In genomic region chr2:165402142-165402541, GRCh38 we compare ENCODE assay signal across 24 cellular contexts.
A peak's percentile ranks its signal among the peaks of the same experiment; 100 is the strongest.
DNase-seq lines count a peak whose midpoint lies in the region; ATAC-seq, FAIRE-seq and TF ChIP-seq lines count a peak whose summit lies in the region.
"Had no signal": no experiment of that assay in that cellular context is flagged by ENCODE, and none has a peak within 500 bp of the region (broad histone marks: within the 10 kb centered on the region; RNA-seq: fewer than 3 reads in every experiment).

No MANE protein-coding gene starts in this region.

- H3K9me3 Mint-ChIP-seq in activated T-helper 1 cell treated with anti-CD3 and anti-CD28 coated beads, Interleukin-12 subunit alpha, Interleukin-12 subunit beta, Interleukin-2, Interleukin-4 antibody, amounts not matched to agents 30 ng/mL and 10 ng/mL and 1 ng/mL, durations not matched to agents 14 hours and 24 hours and 36 hours, result no peaks in the 10 kb centered on the region
- H3K9me3 Mint-ChIP-seq in T-helper 2 cell treated with Interferon-gamma antibody and Interleukin-4, amounts not matched to agents 5 μg/mL and 100 μg/mL, for 36 hours, result no peaks in the 10 kb centered on the region

- H3K79me2 ChIP-seq in HepG2 (ENCODE audit: insufficient read depth, low read length), result no peaks in the 10 kb centered on the region

- peaks cover 28% of the 10 kb centered on the region for H3K27me3 Mint-ChIP-seq in activated T-helper 1 cell treated with anti-CD3 and anti-CD28 coated beads, Interleukin-12 subunit alpha, Interleukin-12 subunit beta, Interleukin-2, Interleukin-4 antibody, amounts not matched to agents 30 ng/mL and 10 ng/mL and 1 ng/mL, durations not matched to agents 14 hours and 24 hours and 36 hours (ENCODE audit: insufficient read depth)
- H3K27me3 Mint-ChIP-seq in T-helper 2 cell treated with Interferon-gamma antibody and Interleukin-4, amounts not matched to agents 5 μg/mL and 100 μg/mL, for 36 hours (ENCODE audit: low read depth), result peaks cover 30% of the 10 kb centered on the region

- TF ChIP-seq EP300 in HepG2 (IDR thresholded peaks at IDR 0.05; ENCODE audit: low read depth in 2 of 2, low read length in 2 of 2) (no peak), HepG2 (CRISPR knock-in tag; IDR thresholded peaks at IDR 0.05; ENCODE audit: borderline replicate concordance) (no peak)

- H4K20me1 ChIP-seq in HepG2 (ENCODE audit: insufficient read depth, low read length), result no peaks in the 10 kb centered on the region

- no peak for TF ChIP-seq RAD21 in HepG2 (CRISPR knock-in tag; IDR thresholded peaks at IDR 0.05)

- TF ChIP-seq POLR2A in HepG2 (IDR thresholded peaks at IDR 0.05; ENCODE audit: insufficient read depth in 1 of 2, low read depth in 2 of 2, low read length in 2 of 2), result no peak
- TF ChIP-seq POLR2A in right lobe of liver (IDR thresholded peaks at IDR 0.05), result no peak

- no TSS peak for BruUV-seq in HepG2 (replicated peaks; lab: Mats Ljungman, UMichigan)

- WGBS in HepG2 (ENCODE audit: low lambda C conversion rate), result 1% methylated on average over 3 of the region's 3 CpGs
- WGBS in right lobe of liver (ENCODE audit: insufficient coverage, low coverage, low lambda C conversion rate, missing lambda C conversion rate), result 44% methylated on average over 3 of the region's 3 CpGs

- H3K4me3 Mint-ChIP-seq in activated T-helper 1 cell treated with anti-CD3 and anti-CD28 coated beads, Interleukin-12 subunit alpha, Interleukin-12 subunit beta, Interleukin-2, Interleukin-4 antibody, amounts not matched to agents 30 ng/mL and 10 ng/mL and 1 ng/mL, durations not matched to agents 14 hours and 24 hours and 36 hours, result no peak overlapping the region
- H3K4me3 Mint-ChIP-seq in T-helper 2 cell treated with Interferon-gamma antibody and Interleukin-4, amounts not matched to agents 5 μg/mL and 100 μg/mL, for 36 hours, result no peak overlapping the region

- in situ Hi-C loops in HepG2 (cut with HindIII; ENCODE audit: extremely low pct_ligation_motif_present, low pct_unique_long_range_greater_than_20kb), result loop anchor here (5.0 kb wide), 2 partner anchors 375 to 475 kb away; no protein-coding TSS in a partner anchor

- H3K4me1 ChIP-seq in HepG2 (ENCODE audit: insufficient read depth, low read length) (peaks cover 5% of the 10 kb centered on the region; the same call in 1 of the 2 replicates), right lobe of liver (no peaks in the 10 kb centered on the region), mucosa of descending colon (ENCODE audit: low read depth) (no peaks in the 10 kb centered on the region)
- H3K4me1 ChIP-seq: SJSA1 had no signal

- no peak overlapping the region for H3K27ac Mint-ChIP-seq in activated T-helper 1 cell treated with anti-CD3 and anti-CD28 coated beads, Interleukin-12 subunit alpha, Interleukin-12 subunit beta, Interleukin-2, Interleukin-4 antibody, amounts not matched to agents 30 ng/mL and 10 ng/mL and 1 ng/mL, durations not matched to agents 14 hours and 24 hours and 36 hours
- no peak overlapping the region for H3K27ac Mint-ChIP-seq in T-helper 2 cell treated with Interferon-gamma antibody and Interleukin-4, amounts not matched to agents 5 μg/mL and 100 μg/mL, for 36 hours

- POLR2A ChIA-PET in HepG2 (lab: Yijun Ruan, JAX), result no interaction called here

- H3K27me3 ChIP-seq in HepG2 (ENCODE audit: control insufficient read depth in 1 of 2, insufficient read depth in 2 of 2, low read length in 2 of 2), result no peaks in the 10 kb centered on the region
- H3K27me3 ChIP-seq in right lobe of liver, result no peaks in the 10 kb centered on the region
- H3K27me3 ChIP-seq in MG63, result no peaks in the 10 kb centered on the region
- H3K27me3 ChIP-seq: SJSA1 had no signal

- H3K36me3 Mint-ChIP-seq in activated T-helper 1 cell treated with anti-CD3 and anti-CD28 coated beads, Interleukin-12 subunit alpha, Interleukin-12 subunit beta, Interleukin-2, Interleukin-4 antibody, amounts not matched to agents 30 ng/mL and 10 ng/mL and 1 ng/mL, durations not matched to agents 14 hours and 24 hours and 36 hours (ENCODE audit: low read depth), result no peaks in the 10 kb centered on the region
- H3K36me3 Mint-ChIP-seq in T-helper 2 cell treated with Interferon-gamma antibody and Interleukin-4, amounts not matched to agents 5 μg/mL and 100 μg/mL, for 36 hours (ENCODE audit: low read depth), result no peaks in the 10 kb centered on the region

- CTCF ChIA-PET in HepG2 (lab: Yijun Ruan, JAX; ENCODE audit: low intra/inter-chr PET ratio, low total read pairs), result interaction anchor here (1.2 to 2.1 kb wide), 3 partner anchors 377 to 473 kb away, joined by 3 to 14 read pairs (median 8); no protein-coding TSS in a partner anchor

- FAIRE-seq in HepG2 (lab: Jason Lieb, UNC), result no peak
- FAIRE-seq: GM18507, H54 had no signal

- H2AFZ ChIP-seq in HepG2 (ENCODE audit: low read length), result no peak overlapping the region

- no peaks in the 10 kb centered on the region for H3K9me3 ChIP-seq in HepG2 (ENCODE audit: low read length)
- H3K9me3 ChIP-seq in right lobe of liver, result no peaks in the 10 kb centered on the region
- H3K9me3 ChIP-seq in mucosa of descending colon, result no peaks in the 10 kb centered on the region
- no peaks in the 10 kb centered on the region for H3K9me3 ChIP-seq in MG63
- H3K9me3 ChIP-seq: SJSA1 had no signal

- H3K4me3 ChIP-seq in HepG2 (replicated peaks in 1 of 3; ENCODE audit: insufficient read depth in 1 of 3, low read depth in 2 of 3, low read length in 3 of 3) (no peak overlapping the region), right lobe of liver (no peak overlapping the region), mucosa of descending colon (no peak overlapping the region), MG63 (no peak overlapping the region)
- H3K4me3 ChIP-seq: SJSA1 had no signal

- H3K27ac ChIP-seq in HepG2 (ENCODE audit: extremely low read length, insufficient read depth, low read length) (no peak overlapping the region), right lobe of liver (no peak overlapping the region)
- H3K27ac ChIP-seq: SJSA1 had no signal

- intact Hi-C loops in HepG2 (cut with micrococcal nuclease; ENCODE audit: unreplicated experiment), result loop anchor here (5.0 kb wide), 1 partner anchor 1015 kb away; no protein-coding TSS in a partner anchor
- intact Hi-C loops in right lobe of liver (cut with DNase I), result loop anchor here in 1 of 2 donors (10.0 kb wide), 1 partner anchor 303 kb away; no protein-coding TSS in a partner anchor
- intact Hi-C loops in mucosa of descending colon (cut with DNase I, micrococcal nuclease), result loop anchor here (5.0 to 10.0 kb wide), 3 partner anchors 295 to 483 kb away; no protein-coding TSS in a partner anchor
- intact Hi-C loops in activated T-helper 1 cell treated with anti-CD3 and anti-CD28 coated beads, Interleukin-12 subunit alpha, Interleukin-12 subunit beta, Interleukin-2, Interleukin-4 antibody, amounts not matched to agents 30 ng/mL and 10 ng/mL and 1 ng/mL, durations not matched to agents 14 hours and 24 hours and 36 hours (cut with micrococcal nuclease), result loop anchor here (5.0 kb wide), 2 partner anchors 410 to 550 kb away; partner anchors contain the start of gene TTC21B

- no peak for DNase-seq in HepG2 (ENCODE audit: low spot score)
- DNase-seq in right lobe of liver, result no peak
- DNase-seq in astrocyte of the hippocampus (ENCODE audit: low read depth, low spot score), result peak; percentile 28
- no peak for DNase-seq in mucosa of descending colon
- DNase-seq in activated T-helper 1 cell treated with anti-CD3 and anti-CD28 coated beads, Interleukin-12 subunit alpha, Interleukin-12 subunit beta, Interleukin-2, Interleukin-4 antibody, amounts not matched to agents 30 ng/mL and 10 ng/mL and 1 ng/mL, durations not matched to agents 14 hours and 24 hours and 36 hours (ENCODE audit: low spot score), result no peak
- no peak for DNase-seq in MG63
- no peak for DNase-seq in middle frontal gyrus (ENCODE audit: extremely low spot score, low spot score)
- no peak for DNase-seq in T-helper 2 cell treated with Interferon-gamma antibody and Interleukin-4, amounts not matched to agents 5 μg/mL and 100 μg/mL, for 36 hours (ENCODE audit: low spot score)
- DNase-seq: 8988T; Calu3; DMS153; Karpas-422; NCI-H1417; NCI-H1694; NCI-H2029 treated with DMSO at 0.1 percent for 48 hours; NCI-H226; NCI-H510A; NCI-H69; NK-92 treated with Interleukin-12 subunit alpha and Interleukin-12 subunit beta, amount 100 ng/mL, for 24 hours; Right ventricle myocardium superior; RPMI8226 had no signal

- H3K4me1 Mint-ChIP-seq in activated T-helper 1 cell treated with anti-CD3 and anti-CD28 coated beads, Interleukin-12 subunit alpha, Interleukin-12 subunit beta, Interleukin-2, Interleukin-4 antibody, amounts not matched to agents 30 ng/mL and 10 ng/mL and 1 ng/mL, durations not matched to agents 14 hours and 24 hours and 36 hours (ENCODE audit: low read depth), result no peaks in the 10 kb centered on the region
- H3K4me1 Mint-ChIP-seq in T-helper 2 cell treated with Interferon-gamma antibody and Interleukin-4, amounts not matched to agents 5 μg/mL and 100 μg/mL, for 36 hours (ENCODE audit: low read depth), result peaks cover 2% of the 10 kb centered on the region

- TF ChIP-seq CTCF in HepG2 (CRISPR knock-in tag; IDR thresholded peaks at IDR 0.05) (no peak), right lobe of liver (IDR thresholded peaks at IDR 0.05) (no peak), mucosa of descending colon (IDR thresholded peaks at IDR 0.05) (no peak)

- no peak overlapping the region for H3K9ac ChIP-seq in HepG2 (ENCODE audit: insufficient read depth, low read depth, low read length)

- H3K36me3 ChIP-seq in HepG2 (replicated peaks in 1 of 2; ENCODE audit: control insufficient read depth in 1 of 2, insufficient read depth in 2 of 2, low read length in 2 of 2), result no peaks in the 10 kb centered on the region
- H3K36me3 ChIP-seq in right lobe of liver, result no peaks in the 10 kb centered on the region
- H3K36me3 ChIP-seq in mucosa of descending colon (ENCODE audit: low read depth), result no peaks in the 10 kb centered on the region
- H3K36me3 ChIP-seq in MG63, result no peaks in the 10 kb centered on the region
- H3K36me3 ChIP-seq: SJSA1 had no signal

- no peak for ATAC-seq in HepG2
- ATAC-seq in right lobe of liver, result no peak
- ATAC-seq in mucosa of descending colon, result peak; percentile 25

- H3K4me2 ChIP-seq in HepG2 (ENCODE audit: low read depth, low read length), result no peak overlapping the region

TF ChIP-seq in HepG2, 621 proteins besides CTCF, POLR2A, EP300 and RAD21:
- TF ChIP-seq MIER3 (CRISPR knock-in tag; IDR thresholded peaks at IDR 0.05; ENCODE audit: borderline replicate concordance) (no peak), MAFK (conservative IDR thresholded peaks at IDR 0.05 in 1 of 2, IDR thresholded peaks at IDR 0.05 in 1 of 2; ENCODE audit: low read length in 2 of 2) (peak in 1 of 2 experiments; percentile 28; a peak in 2 of 4 replicates), ATF7 (IDR thresholded peaks at IDR 0.05) (peak; percentile 38; the same call in 1 of the 2 replicates), ATF7 (CRISPR knock-in tag; IDR thresholded peaks at IDR 0.05) (no peak)
